In genomic region chr2:105357122-105357521, GRCh38 we compare ENCODE assay signal across 21 cellular contexts. TPM values are rescaled to one million over a fixed set of nuclear protein-coding genes. Genes with fewer than 3 reads are reported as not detected.
DNase-seq lines count a peak whose midpoint lies in the region; ATAC-seq, FAIRE-seq and TF ChIP-seq lines count a peak whose summit lies in the region.
"Had no signal": no experiment of that assay in that cellular context is flagged by ENCODE, and none has a peak within 500 bp of the region (broad histone marks: within the 10 kb centered on the region; RNA-seq: fewer than 3 reads in every experiment).

No MANE protein-coding gene starts in this region.

- CTCF ChIA-PET in HCT116 (lab: Charles Lee) = interaction anchor here (1.7 kb wide), 1 partner anchor 164 kb away, joined by 5 read pairs; no protein-coding TSS in a partner anchor
- CTCF ChIA-PET in K562 (lab: Yijun Ruan, JAX; ENCODE audit: low intra/inter-chr PET ratio) = no interaction called here

- H3K9me2 ChIP-seq in HCT116 (ENCODE audit: insufficient read depth) = no peaks in the 10 kb centered on the region

- ATAC-seq in HCT116 (no peak), K562 (no peak), GM21367 (IDR thresholded peaks at IDR 0.05; ENCODE audit: unreplicated experiment) (no peak), GM21526 (IDR thresholded peaks at IDR 0.05; ENCODE audit: low FRiP score, unreplicated experiment) (no peak), gastrocnemius medialis (no peak)
- ATAC-seq: A549, GM23338 had no signal

- no peak overlapping the region for H3K4me2 ChIP-seq in HCT116 (ENCODE audit: low read length)
- H3K4me2 ChIP-seq in K562 (ENCODE audit: insufficient read depth, low read length) = no peak overlapping the region
- H3K4me2 ChIP-seq: A549, GM23338 had no signal

- BruUV-seq in HCT116 (replicated peaks; lab: Mats Ljungman, UMichigan) (TSS peak; percentile 5), K562 (replicated peaks; lab: Mats Ljungman, UMichigan) (no TSS peak)

- intact Hi-C loops in cardiac septum (cut with DNase I) = no loop called here
- intact Hi-C loops in HCT116 (cut with micrococcal nuclease) = no loop called here
- intact Hi-C loops in K562 (cut with micrococcal nuclease) = no loop called here
- intact Hi-C loops in gastrocnemius medialis (cut with DNase I; ENCODE audit: low total_unique reads) = no loop called here

- H3K9ac ChIP-seq in HCT116 (ENCODE audit: low read length) = no peak overlapping the region
- no peak overlapping the region for H3K9ac ChIP-seq in K562 (ENCODE audit: insufficient read depth in 1 of 2, low read depth in 2 of 2, low read length in 2 of 2)

- H3K27me3 ChIP-seq in cardiac muscle cell = no peaks in the 10 kb centered on the region
- no peaks in the 10 kb centered on the region for H3K27me3 ChIP-seq in HCT116 (ENCODE audit: insufficient read depth, low read length)
- H3K27me3 ChIP-seq in K562 (ENCODE audit: control insufficient read depth in 2 of 2, insufficient read depth in 2 of 2, low read length in 2 of 2) = no peaks in the 10 kb centered on the region
- no peaks in the 10 kb centered on the region for H3K27me3 ChIP-seq in gastrocnemius medialis
- H3K27me3 ChIP-seq: BE2C had no signal

- TF ChIP-seq POLR2A in HCT116 (IDR thresholded peaks at IDR 0.05; ENCODE audit: borderline replicate concordance, extremely low read depth, insufficient read depth, insufficient read length) (no peak), K562 (conservative IDR thresholded peaks at IDR 0.05) (no peak), gastrocnemius medialis (IDR thresholded peaks at IDR 0.05) (no peak)

- no peak for TF ChIP-seq EP300 in K562 (IDR thresholded peaks at IDR 0.05; ENCODE audit: low read length)

- H3K36me3 ChIP-seq in cardiac muscle cell (peaks cover 44% of the 10 kb centered on the region), HCT116 (ENCODE audit: control insufficient read depth in 1 of 2, insufficient read depth in 2 of 2, low read length in 2 of 2) (peaks cover 12 to 45% of the 10 kb centered on the region in 2 experiments), K562 (ENCODE audit: control insufficient read depth, insufficient read depth, low read length) (peaks cover 71% of the 10 kb centered on the region), gastrocnemius medialis (peaks cover 6 to 45% of the 10 kb centered on the region in 2 donors)

- POLR2A ChIA-PET in HCT116 (lab: Charles Lee) (no interaction called here), K562 (lab: Yijun Ruan, JAX) (no interaction called here)

- FAIRE-seq in G401.6 (lab: Jason Lieb, UNC) = peak; percentile 60
- FAIRE-seq in K562 (lab: Jason Lieb, UNC) = no peak
- FAIRE-seq: A549, D721Med, GM19239, HTR-8/SVneo had no signal

- H4K20me1 ChIP-seq in HCT116 (ENCODE audit: insufficient read depth) = no peaks in the 10 kb centered on the region; the same call in 1 of the 2 replicates
- H4K20me1 ChIP-seq in K562 (replicated peaks; ENCODE audit: control insufficient read depth, insufficient read depth, low read length) = no peaks in the 10 kb centered on the region

- DNase-seq in cardiac muscle cell (ENCODE audit: low read depth in 1 of 2, low spot score in 1 of 2) (no peak), cardiac septum (ENCODE audit: low spot score) (no peak), HCT116 (ENCODE audit: low read depth, low spot score) (no peak), K562 (ENCODE audit: extremely low read depth in 1 of 4, low spot score in 3 of 4) (no peak), gastrocnemius medialis (no peak)
- DNase-seq: BE2C; CD4-positive, alpha-beta memory T cell; DMS153; DMS79 treated with DMSO at 0.1 percent for 48 hours; EL; GDM1; H7 had no signal

- in situ Hi-C loops in K562 (cut with MboI) = no loop called here
- in situ Hi-C loops in gastrocnemius medialis (cut with MboI; ENCODE audit: low sequenced_read_pairs in 4 of 4) = no loop called here

- H2AFZ ChIP-seq in HCT116 (ENCODE audit: low read depth, low read length, poor library complexity, severe bottlenecking) = no peak overlapping the region
- no peak overlapping the region for H2AFZ ChIP-seq in K562 (ENCODE audit: low read depth, low read length)
- H2AFZ ChIP-seq: GM23338 had no signal

- peak overlapping the region; percentile 65 for H3K27ac ChIP-seq in cardiac muscle cell
- H3K27ac ChIP-seq in HCT116 (ENCODE audit: low read depth, low read length) = no peak overlapping the region
- H3K27ac ChIP-seq in K562 (ENCODE audit: extremely low read depth, low read depth, low read length) = no peak overlapping the region
- no peak overlapping the region for H3K27ac ChIP-seq in gastrocnemius medialis
- H3K27ac ChIP-seq: A549, C4-2B had no signal

- TF ChIP-seq RAD21 in HCT116 (IDR thresholded peaks at IDR 0.05; ENCODE audit: low read depth) = no peak
- no peak for TF ChIP-seq RAD21 in K562 (CRISPR knock-in tag; conservative IDR thresholded peaks at IDR 0.05 in 1 of 2, IDR thresholded peaks at IDR 0.05 in 1 of 2)

- TF ChIP-seq CTCF in cardiac muscle cell (IDR thresholded peaks at IDR 0.05; ENCODE audit: low read depth, low read length) (no peak), HCT116 (IDR thresholded peaks at IDR 0.05 in 2 of 3, conservative IDR thresholded peaks at IDR 0.05 in 1 of 3; ENCODE audit: borderline replicate concordance in 1 of 3, insufficient read depth in 1 of 3, low read depth in 2 of 3, low read length in 2 of 3) (no peak), K562 (IDR thresholded peaks at IDR 0.05 in 2 of 3, conservative IDR thresholded peaks at IDR 0.05 in 1 of 3; ENCODE audit: insufficient read depth in 2 of 3, low read depth in 1 of 3, low read length in 3 of 3) (no peak), gastrocnemius medialis (IDR thresholded peaks at IDR 0.05 in 4 of 5, conservative IDR thresholded peaks at IDR 0.05 in 1 of 5) (no peak)

- H3K4me1 ChIP-seq in cardiac muscle cell (ENCODE audit: low read depth) (no peaks in the 10 kb centered on the region), HCT116 (ENCODE audit: control insufficient read depth in 1 of 2, insufficient read depth in 2 of 2, low read length in 2 of 2) (peaks cover 0 to 5% of the 10 kb centered on the region in 2 experiments; a peak in 1 of 4 replicates), K562 (replicated peaks in 1 of 2; ENCODE audit: control insufficient read depth in 2 of 2, insufficient read depth in 2 of 2, low read length in 2 of 2) (no peaks in the 10 kb centered on the region), gastrocnemius medialis (peaks cover 0 to 4% of the 10 kb centered on the region in 2 donors)
- H3K4me1 ChIP-seq: A549, BE2C had no signal

- H3K79me2 ChIP-seq in HCT116 (ENCODE audit: insufficient read depth, low read length) (no peaks in the 10 kb centered on the region), K562 (ENCODE audit: control insufficient read depth, insufficient read depth, low read length) (no peaks in the 10 kb centered on the region)

- H3K4me3 ChIP-seq in cardiac muscle cell (no peak overlapping the region), HCT116 (replicated peaks in 1 of 2; ENCODE audit: low read depth in 1 of 2, low read length in 2 of 2) (no peak overlapping the region), K562 (no peak overlapping the region), gastrocnemius medialis (no peak overlapping the region)
- H3K4me3 ChIP-seq: A549, GM23338 had no signal

- no peaks in the 10 kb centered on the region for H3K9me3 ChIP-seq in cardiac muscle cell (ENCODE audit: low read depth)
- H3K9me3 ChIP-seq in HCT116 (ENCODE audit: control insufficient read depth in 1 of 2, insufficient read depth in 1 of 2, low read depth in 1 of 2, low read length in 2 of 2) = no peaks in the 10 kb centered on the region
- peaks cover 4% of the 10 kb centered on the region; the same call in 1 of the 2 replicates for H3K9me3 ChIP-seq in K562 (replicated peaks; ENCODE audit: control insufficient read depth, insufficient read depth, low read depth, low read length)
- H3K9me3 ChIP-seq in gastrocnemius medialis = peaks cover 0 to 3% (median 0%) of the 10 kb centered on the region in 3 donors
- H3K9me3 ChIP-seq: BE2C had no signal

- WGBS in K562 (ENCODE audit: insufficient coverage, low coverage, missing lambda C conversion rate) = 73% methylated on average over 1 of the region's 1 CpG

- H3K9me1 ChIP-seq in K562 (ENCODE audit: control insufficient read depth, insufficient read depth, low read length) = no peaks in the 10 kb centered on the region

- RAD21 ChIA-PET in HCT116 (lab: Charles Lee; ENCODE audit: low non-redundant PET in 1 of 2, low total read pairs in 2 of 2, uncharacterized antibody in 2 of 2, unreplicated experiment in 2 of 2) = interaction anchor here in 1 of 2 experiments (1.2 kb wide), 1 partner anchor 28 kb away, joined by 3 read pairs; no protein-coding TSS in a partner anchor

RNA-seq across cellular contexts. Expression of gene C2orf49, which starts 19.8 kb away (rescaled TPM):
- total RNA-seq in cardiac muscle cell (21.5 and 37.9 TPM in 2 replicates), cardiac septum (20.2 TPM), HCT116 (2021; ENCODE audit: unreplicated experiment) (17.2 TPM), K562 (2014; rRNA removed) (16.2 and 22.8 TPM in 2 replicates), K562 (2014; rRNA removed; fragmentation: Illumina TruSeq; extraction: Trizol) (26.2 and 27.8 TPM in 2 replicates), K562 (2015; rRNA removed; fragmentation: Illumina TruSeq; extraction: Trizol) (22.6 and 25.6 TPM in 2 replicates), K562 (2021) (17.9 and 18.2 TPM in 2 replicates), gastrocnemius medialis (10 to 100 TPM; 12.8 to 26.7 (median 18.6) TPM)
- polyA plus RNA-seq in cardiac muscle cell (19.2 and 31.3 TPM in 2 replicates), K562 (2011; rRNA removed) (27.6 and 32.7 TPM in 2 replicates), K562 (2014; fragmentation: Illumina TruSeq; extraction: Trizol) (33.0 and 38.2 TPM in 2 replicates), K562 (2014; fragmentation: Nextera tagmentation; extraction: Ambion mirVana) (10 to 100 TPM; 20.4 to 24.2 TPM), K562 (2014; rRNA removed) (24.0 and 28.9 TPM in 2 replicates)
- polyA plus RNA-seq in HCT116 (2012) = 7.0 and 9.9 TPM in 2 replicates
- total RNA-seq in K562 (2011; cell fraction: chromatin; rRNA removed; ENCODE audit: low replicate concordance) = 10.0 and 22.3 TPM in 2 replicates
- total RNA-seq in K562 (2011; cell fraction: nucleolus; rRNA removed) = 7.4 and 7.7 TPM in 2 replicates
- 15.1 and 30.0 TPM in 2 replicates for total RNA-seq in K562 (2011; cell fraction: nucleoplasm; rRNA removed)
- 4.5 and 13.5 TPM in 2 replicates for polyA plus RNA-seq in K562 (2011; cell fraction: cytosol; rRNA removed)
- polyA plus RNA-seq in K562 (2011; cell fraction: nucleus; rRNA removed) = 12.1 and 18.5 TPM in 2 replicates
- polyA plus RNA-seq in K562 (2012) = 18.0 and 22.4 TPM in 2 replicates
- 16.1 and 16.6 TPM in 2 replicates for polyA minus RNA-seq in K562 (2011; rRNA and poly(A)+ RNA removed)
- polyA minus RNA-seq in K562 (2011; cell fraction: cytosol; rRNA and poly(A)+ RNA removed) = 7.7 and 8.6 TPM in 2 replicates
- 8.3 and 13.3 TPM in 2 replicates for polyA minus RNA-seq in K562 (2011; cell fraction: nucleus; rRNA and poly(A)+ RNA removed)

RNA-seq across cellular contexts. Expression of gene TGFBRAP1, which starts 27.6 kb away (rescaled TPM):
- 15.8 and 18.9 TPM in 2 replicates for total RNA-seq in cardiac muscle cell
- polyA plus RNA-seq in cardiac muscle cell = 11.4 and 11.5 TPM in 2 replicates
- total RNA-seq in cardiac septum = 9.8 TPM
- total RNA-seq in HCT116 (2021; ENCODE audit: unreplicated experiment) = 18.3 TPM
- polyA plus RNA-seq in HCT116 (2012) = 9.7 and 11.1 TPM in 2 replicates
- total RNA-seq in K562 (2011; cell fraction: chromatin; rRNA removed; ENCODE audit: low replicate concordance) = 12.6 and 19.3 TPM in 2 replicates
- 11.0 and 11.4 TPM in 2 replicates for total RNA-seq in K562 (2011; cell fraction: nucleolus; rRNA removed)
- total RNA-seq in K562 (2011; cell fraction: nucleoplasm; rRNA removed) = 9.5 and 11.0 TPM in 2 replicates
- 12.2 and 14.8 TPM in 2 replicates for total RNA-seq in K562 (2014; rRNA removed)
- total RNA-seq in K562 (2014; rRNA removed; fragmentation: Illumina TruSeq; extraction: Trizol) = 10.1 and 11.0 TPM in 2 replicates
- total RNA-seq in K562 (2015; rRNA removed; fragmentation: Illumina TruSeq; extraction: Trizol) = 12.8 and 13.0 TPM in 2 replicates
- 18.0 and 19.6 TPM in 2 replicates for total RNA-seq in K562 (2021)
- polyA plus RNA-seq in K562 (2011; rRNA removed) = 8.9 TPM in 2 replicates
- 9.1 and 10.5 TPM in 2 replicates for polyA plus RNA-seq in K562 (2011; cell fraction: cytosol; rRNA removed)
- 14.7 and 21.4 TPM in 2 replicates for polyA plus RNA-seq in K562 (2011; cell fraction: nucleus; rRNA removed)
- 11.4 and 13.0 TPM in 2 replicates for polyA plus RNA-seq in K562 (2012)
- 15.5 and 16.0 TPM in 2 replicates for polyA plus RNA-seq in K562 (2014; fragmentation: Illumina TruSeq; extraction: Trizol)
- polyA plus RNA-seq in K562 (2014; fragmentation: Nextera tagmentation; extraction: Ambion mirVana) = 1 to 10 TPM; 3.7 to 4.3 TPM
- polyA plus RNA-seq in K562 (2014; rRNA removed) = 10.5 and 13.8 TPM in 2 replicates
- polyA minus RNA-seq in K562 (2011; rRNA and poly(A)+ RNA removed) = 9.3 and 11.3 TPM in 2 replicates
- 9.6 and 10.6 TPM in 2 replicates for polyA minus RNA-seq in K562 (2011; cell fraction: cytosol; rRNA and poly(A)+ RNA removed)
- 8.6 and 9.9 TPM in 2 replicates for polyA minus RNA-seq in K562 (2011; cell fraction: nucleus; rRNA and poly(A)+ RNA removed)
- total RNA-seq in gastrocnemius medialis = 10 to 100 TPM; 19.7 to 28.9 (median 20.3) TPM

RNA-seq across cellular contexts. Expression of gene FHL2, which starts 41.7 kb away (rescaled TPM):
- total RNA-seq in cardiac muscle cell (586 and 1,288 TPM in 2 replicates), cardiac septum (467 TPM), HCT116 (2021; ENCODE audit: unreplicated experiment) (86.6 TPM), K562 (2014; rRNA removed) (24.9 and 30.4 TPM in 2 replicates), K562 (2014; rRNA removed; fragmentation: Illumina TruSeq; extraction: Trizol) (20.4 and 23.9 TPM in 2 replicates), K562 (2015; rRNA removed; fragmentation: Illumina TruSeq; extraction: Trizol) (13.9 and 14.4 TPM in 2 replicates), K562 (2021) (31.4 and 33.6 TPM in 2 replicates), gastrocnemius medialis (10 to 100 TPM; 14.9 to 31.8 (median 21.4) TPM)
- polyA plus RNA-seq in cardiac muscle cell (612 and 1,543 TPM in 2 replicates), K562 (2011; rRNA removed) (7.5 and 24.2 TPM in 2 replicates), K562 (2014; fragmentation: Illumina TruSeq; extraction: Trizol) (31.3 and 33.1 TPM in 2 replicates), K562 (2014; fragmentation: Nextera tagmentation; extraction: Ambion mirVana) (10 to 100 TPM; 13.7 to 16.6 TPM), K562 (2014; rRNA removed) (32.5 and 34.5 TPM in 2 replicates)
- 150 and 161 TPM in 2 replicates for polyA plus RNA-seq in HCT116 (2012)
- 11.6 and 14.9 TPM in 2 replicates for total RNA-seq in K562 (2011; cell fraction: chromatin; rRNA removed; ENCODE audit: low replicate concordance)
- total RNA-seq in K562 (2011; cell fraction: nucleolus; rRNA removed) = 8.7 and 15.1 TPM in 2 replicates
- total RNA-seq in K562 (2011; cell fraction: nucleoplasm; rRNA removed) = 14.7 and 16.9 TPM in 2 replicates
- 10.0 and 28.0 TPM in 2 replicates for polyA plus RNA-seq in K562 (2011; cell fraction: cytosol; rRNA removed)
- 3.5 and 10.2 TPM in 2 replicates for polyA plus RNA-seq in K562 (2011; cell fraction: nucleus; rRNA removed)
- 28.9 and 53.6 TPM in 2 replicates for polyA plus RNA-seq in K562 (2012)
- 9.1 and 18.7 TPM in 2 replicates for polyA minus RNA-seq in K562 (2011; rRNA and poly(A)+ RNA removed)
- polyA minus RNA-seq in K562 (2011; cell fraction: cytosol; rRNA and poly(A)+ RNA removed) = 5.1 and 5.5 TPM in 2 replicates
- polyA minus RNA-seq in K562 (2011; cell fraction: nucleus; rRNA and poly(A)+ RNA removed) = 1.9 and 10.8 TPM in 2 replicates
